8 cellular contexts compared by ENCODE assay signal in genomic region chr22:37894939-37895670, GRCh38. TPM values are rescaled to one million over a fixed set of nuclear protein-coding genes. Genes with fewer than 3 reads are reported as not detected.
DNase-seq lines count a peak whose midpoint lies in the region; ATAC-seq and TF ChIP-seq lines count a peak whose summit lies in the region.
"Had no signal": no experiment of that assay in that cellular context is flagged by ENCODE, and none has a peak within 500 bp of the region (broad histone marks: within the 10 kb centered on the region; RNA-seq: fewer than 3 reads in every experiment).

No MANE protein-coding gene starts in this region.

- no peak overlapping the region for H3K4me3 Mint-ChIP-seq in CD4-positive, CD25-positive, alpha-beta regulatory T cell
- H3K4me3 Mint-ChIP-seq in activated CD8-positive, alpha-beta T cell treated with anti-CD3 and anti-CD28 coated beads, Interleukin-2, amount 10 ng/mL, durations not matched to agents 7 days and 5 days: no peak overlapping the region

- DNase-seq in CD4-positive, CD25-positive, alpha-beta regulatory T cell: no peak
- no peak for DNase-seq in activated CD8-positive, alpha-beta T cell treated with anti-CD3 and anti-CD28 coated beads, Interleukin-2, amount 10 ng/mL, durations not matched to agents 7 days and 5 days
- DNase-seq in lower lobe of right lung: no peak
- DNase-seq in stimulated activated CD4-positive, alpha-beta T cell treated with anti-CD3 and anti-CD28 coated beads, Interleukin-2, amount 100 ng/mL, for 48 hours: no peak
- DNase-seq: COR-L47, NCI-H1092 treated with DMSO at 0.1 percent for 48 hours had no signal

- POLR2A ChIA-PET in activated CD8-positive, alpha-beta T cell treated with anti-CD3 and anti-CD28 coated beads, Interleukin-2, amount 10 ng/mL, durations not matched to agents 7 days and 5 days (lab: Charles Lee): interaction anchor here (1.0 to 3.2 kb wide), 3 partner anchors 11 to 51 kb away, joined by 3 to 27 read pairs (median 7); partner anchors contain the start of genes ANKRD54 and MICALL1

- H3K27ac Mint-ChIP-seq in CD4-positive, CD25-positive, alpha-beta regulatory T cell: peak overlapping the region; percentile 52 to 95 (median 81)
- peak overlapping the region; percentile 76 for H3K27ac Mint-ChIP-seq in activated CD8-positive, alpha-beta T cell treated with anti-CD3 and anti-CD28 coated beads, Interleukin-2, amount 10 ng/mL, durations not matched to agents 7 days and 5 days

- no peak overlapping the region for H3K4me3 ChIP-seq in CD4-positive, CD25-positive, alpha-beta regulatory T cell (ENCODE audit: low read depth, low read length)
- no peak overlapping the region for H3K4me3 ChIP-seq in lower lobe of right lung

- intact Hi-C loops in lower lobe of right lung (cut with DNase I): no loop called here

- peaks cover 4 to 36% (median 16%) of the 10 kb centered on the region in 4 donors for H3K4me1 Mint-ChIP-seq in CD4-positive, CD25-positive, alpha-beta regulatory T cell
- H3K4me1 Mint-ChIP-seq in activated CD8-positive, alpha-beta T cell treated with anti-CD3 and anti-CD28 coated beads, Interleukin-2, amount 10 ng/mL, durations not matched to agents 7 days and 5 days (ENCODE audit: low read depth): peaks cover 38% of the 10 kb centered on the region

- no peaks in the 10 kb centered on the region for H3K36me3 Mint-ChIP-seq in CD4-positive, CD25-positive, alpha-beta regulatory T cell
- peaks cover 24% of the 10 kb centered on the region for H3K36me3 Mint-ChIP-seq in activated CD8-positive, alpha-beta T cell treated with anti-CD3 and anti-CD28 coated beads, Interleukin-2, amount 10 ng/mL, durations not matched to agents 7 days and 5 days (ENCODE audit: low read depth)

- H3K27me3 ChIP-seq in CD4-positive, CD25-positive, alpha-beta regulatory T cell (ENCODE audit: control insufficient read depth, insufficient read depth, low read length): no peaks in the 10 kb centered on the region
- no peaks in the 10 kb centered on the region for H3K27me3 ChIP-seq in lower lobe of right lung (ENCODE audit: low read depth)

- H3K36me3 ChIP-seq in CD4-positive, CD25-positive, alpha-beta regulatory T cell (ENCODE audit: control insufficient read depth, insufficient read depth, low read length): peaks cover 2% of the 10 kb centered on the region
- H3K36me3 ChIP-seq in lower lobe of right lung: peaks cover 15% of the 10 kb centered on the region

- CTCF ChIA-PET in activated CD8-positive, alpha-beta T cell treated with anti-CD3 and anti-CD28 coated beads, Interleukin-2, amount 10 ng/mL, durations not matched to agents 7 days and 5 days (lab: Charles Lee): interaction anchor here (2.7 to 3.8 kb wide), 2 partner anchors 7 to 11 kb away, joined by 17 to 19 read pairs; partner anchors contain the start of gene MICALL1

- TF ChIP-seq CTCF in lower lobe of right lung (IDR thresholded peaks at IDR 0.05): no peak

- H3K4me1 ChIP-seq in CD4-positive, CD25-positive, alpha-beta regulatory T cell (ENCODE audit: control insufficient read depth, insufficient read depth, low read length, poor library complexity, severe bottlenecking): peaks cover 12% of the 10 kb centered on the region
- peaks cover 59% of the 10 kb centered on the region for H3K4me1 ChIP-seq in lower lobe of right lung

- H3K27ac ChIP-seq in CD4-positive, CD25-positive, alpha-beta regulatory T cell (ENCODE audit: insufficient read depth, low read length, poor library complexity, severe bottlenecking): peak overlapping the region; percentile 65
- H3K27ac ChIP-seq in lower lobe of right lung: peak overlapping the region; percentile 24

- no peak for ATAC-seq in CD4-positive, CD25-positive, alpha-beta regulatory T cell (ENCODE audit: low read depth in 2 of 2)
- ATAC-seq in activated CD8-positive, alpha-beta T cell treated with anti-CD3 and anti-CD28 coated beads, Interleukin-2, amount 10 ng/mL, durations not matched to agents 7 days and 5 days: no peak
- ATAC-seq in lower lobe of right lung (peak in 1 of 2 donors; percentile 12), GM19463 (IDR thresholded peaks at IDR 0.05; ENCODE audit: unreplicated experiment) (no peak), GM18873 (IDR thresholded peaks at IDR 0.05; ENCODE audit: low FRiP score, unreplicated experiment) (no peak)

- H3K9me3 Mint-ChIP-seq in CD4-positive, CD25-positive, alpha-beta regulatory T cell: no peaks in the 10 kb centered on the region
- no peaks in the 10 kb centered on the region for H3K9me3 Mint-ChIP-seq in activated CD8-positive, alpha-beta T cell treated with anti-CD3 and anti-CD28 coated beads, Interleukin-2, amount 10 ng/mL, durations not matched to agents 7 days and 5 days (ENCODE audit: insufficient read depth)

- no peaks in the 10 kb centered on the region for H3K27me3 Mint-ChIP-seq in CD4-positive, CD25-positive, alpha-beta regulatory T cell
- no peaks in the 10 kb centered on the region for H3K27me3 Mint-ChIP-seq in activated CD8-positive, alpha-beta T cell treated with anti-CD3 and anti-CD28 coated beads, Interleukin-2, amount 10 ng/mL, durations not matched to agents 7 days and 5 days (ENCODE audit: low read depth)

- H3K9me3 ChIP-seq in CD4-positive, CD25-positive, alpha-beta regulatory T cell (ENCODE audit: control insufficient read depth in 2 of 2, low read length in 2 of 2): no peaks in the 10 kb centered on the region
- H3K9me3 ChIP-seq in lower lobe of right lung: no peaks in the 10 kb centered on the region

RNA-seq across cellular contexts. Expression of gene MICALL1, which starts 11.0 kb away (rescaled TPM):
- total RNA-seq in CD4-positive, CD25-positive, alpha-beta regulatory T cell: 25.2 TPM
- polyA plus RNA-seq in CD4-positive, CD25-positive, alpha-beta regulatory T cell: 1 to 10 TPM; 1.1 to 2.4 (median 1.7) TPM
- total RNA-seq in activated CD8-positive, alpha-beta T cell treated with anti-CD3 and anti-CD28 coated beads, Interleukin-2, amount 10 ng/mL, durations not matched to agents 7 days and 5 days: 10 to 100 TPM; 21.3 to 24.5 TPM
- 32.2 TPM for total RNA-seq in lower lobe of right lung

RNA-seq across cellular contexts. Expression of gene EIF3L, which starts 45.9 kb away (rescaled TPM):
- 390 TPM for total RNA-seq in CD4-positive, CD25-positive, alpha-beta regulatory T cell
- 100 to 1,000 TPM; 267 to 354 (median 308) TPM for polyA plus RNA-seq in CD4-positive, CD25-positive, alpha-beta regulatory T cell
- 100 to 1,000 TPM; 391 to 410 TPM for total RNA-seq in activated CD8-positive, alpha-beta T cell treated with anti-CD3 and anti-CD28 coated beads, Interleukin-2, amount 10 ng/mL, durations not matched to agents 7 days and 5 days
- total RNA-seq in lower lobe of right lung: 385 TPM

RNA-seq across cellular contexts. Expression of gene ANKRD54, which starts 51.0 kb away (rescaled TPM):
- 18.8 TPM for total RNA-seq in CD4-positive, CD25-positive, alpha-beta regulatory T cell
- 10 to 100 TPM; 15.4 to 21.4 (median 19.8) TPM for polyA plus RNA-seq in CD4-positive, CD25-positive, alpha-beta regulatory T cell
- total RNA-seq in activated CD8-positive, alpha-beta T cell treated with anti-CD3 and anti-CD28 coated beads, Interleukin-2, amount 10 ng/mL, durations not matched to agents 7 days and 5 days: 10 to 100 TPM; 28.6 to 29.9 TPM
- 18.3 TPM for total RNA-seq in lower lobe of right lung

RNA-seq across cellular contexts. Expression of gene C22orf23, which starts 58.3 kb away (rescaled TPM):
- total RNA-seq in CD4-positive, CD25-positive, alpha-beta regulatory T cell: not detected
- not detected for polyA plus RNA-seq in CD4-positive, CD25-positive, alpha-beta regulatory T cell
- total RNA-seq in activated CD8-positive, alpha-beta T cell treated with anti-CD3 and anti-CD28 coated beads, Interleukin-2, amount 10 ng/mL, durations not matched to agents 7 days and 5 days: not detected
- total RNA-seq in lower lobe of right lung: 1.2 TPM

RNA-seq across cellular contexts. Expression of gene POLR2F, which starts 58.4 kb away (rescaled TPM):
- total RNA-seq in CD4-positive, CD25-positive, alpha-beta regulatory T cell: 34.5 TPM
- 100 to 1,000 TPM; 152 to 170 (median 157) TPM for polyA plus RNA-seq in CD4-positive, CD25-positive, alpha-beta regulatory T cell
- 10 to 100 TPM; 71.7 to 73.8 TPM for total RNA-seq in activated CD8-positive, alpha-beta T cell treated with anti-CD3 and anti-CD28 coated beads, Interleukin-2, amount 10 ng/mL, durations not matched to agents 7 days and 5 days
- total RNA-seq in lower lobe of right lung: 60.3 TPM
